Comparison of ENCODE assay signal across 8 cellular contexts in genomic region chr19:45558399-45558878, GRCh38.
DNase-seq lines count a peak whose midpoint lies in the region; ATAC-seq and TF ChIP-seq lines count a peak whose summit lies in the region.

No MANE protein-coding gene starts in this region.

- H3K4me3 Mint-ChIP-seq in T-helper 2 cell treated with Interferon-gamma antibody and Interleukin-4, amounts not matched to agents 5 μg/mL and 100 μg/mL, for 36 hours, result no peak overlapping the region

- peak overlapping the region; percentile 27 for H3K27ac Mint-ChIP-seq in T-helper 2 cell treated with Interferon-gamma antibody and Interleukin-4, amounts not matched to agents 5 μg/mL and 100 μg/mL, for 36 hours

- TF ChIP-seq CTCF in GM12873 (IDR thresholded peaks at IDR 0.05; ENCODE audit: insufficient read depth, low read depth, low read length, missing control alignments) (peak; percentile 84), LNCaP clone FGC (IDR thresholded peaks at IDR 0.05; ENCODE audit: control insufficient read depth, extremely low read depth, insufficient read depth) (peak; percentile 34)

- DNase-seq in LNCaP clone FGC (ENCODE audit: low read depth) (no peak), amygdala (lab: John Stamatoyannopoulos, UW) (peak in 32 of 56 donors; percentile 3 to 68 (median 20)), iPS-NIHi11 (ENCODE audit: low spot score) (peak; percentile 80), DMS153 (lab: John Stamatoyannopoulos, UW) (no peak)
- peak; percentile 59 for DNase-seq in T-helper 2 cell treated with Interferon-gamma antibody and Interleukin-4, amounts not matched to agents 5 μg/mL and 100 μg/mL, for 36 hours (ENCODE audit: low spot score)
- peak; percentile 27 to 52 for DNase-seq in stimulated activated CD4-positive, alpha-beta T cell treated with anti-CD3 and anti-CD28 coated beads, Interleukin-1b, Interleukin-23, amount 100 ng/mL, for 4 hours (ENCODE audit: low read depth in 2 of 2)

- no peak for ATAC-seq in GM21717 (IDR thresholded peaks at IDR 0.05; ENCODE audit: unreplicated experiment)

- H3K9me3 Mint-ChIP-seq in T-helper 2 cell treated with Interferon-gamma antibody and Interleukin-4, amounts not matched to agents 5 μg/mL and 100 μg/mL, for 36 hours, result no peaks in the 10 kb centered on the region

- H3K4me3 ChIP-seq in LNCaP clone FGC (ENCODE audit: low read depth, low read length), result no peak overlapping the region

- H3K27me3 Mint-ChIP-seq in T-helper 2 cell treated with Interferon-gamma antibody and Interleukin-4, amounts not matched to agents 5 μg/mL and 100 μg/mL, for 36 hours (ENCODE audit: low read depth), result no peaks in the 10 kb centered on the region

- peaks cover 10% of the 10 kb centered on the region for H3K4me1 Mint-ChIP-seq in T-helper 2 cell treated with Interferon-gamma antibody and Interleukin-4, amounts not matched to agents 5 μg/mL and 100 μg/mL, for 36 hours (ENCODE audit: low read depth)

- peaks cover 2% of the 10 kb centered on the region for H3K36me3 Mint-ChIP-seq in T-helper 2 cell treated with Interferon-gamma antibody and Interleukin-4, amounts not matched to agents 5 μg/mL and 100 μg/mL, for 36 hours (ENCODE audit: low read depth)

Comparison
In these comparisons a context has a peak if more than half of its experiments do, and no peak if none do; other contexts are left out.
1. DNase-seq: peak in T-helper 2 cell treated with Interferon-gamma antibody and Interleukin-4, amounts not matched to agents 5 μg/mL and 100 μg/mL, for 36 hours (single experiment), amygdala (32 of 56), iPS-NIHi11 (single experiment) and stimulated activated CD4-positive, alpha-beta T cell treated with anti-CD3 and anti-CD28 coated beads, Interleukin-1b, Interleukin-23, amount 100 ng/mL, for 4 hours (2 of 2); none in LNCaP clone FGC (single experiment) and DMS153 (single experiment).